ENCODE assay signal across 21 cellular contexts in the genomic region with DNA sequence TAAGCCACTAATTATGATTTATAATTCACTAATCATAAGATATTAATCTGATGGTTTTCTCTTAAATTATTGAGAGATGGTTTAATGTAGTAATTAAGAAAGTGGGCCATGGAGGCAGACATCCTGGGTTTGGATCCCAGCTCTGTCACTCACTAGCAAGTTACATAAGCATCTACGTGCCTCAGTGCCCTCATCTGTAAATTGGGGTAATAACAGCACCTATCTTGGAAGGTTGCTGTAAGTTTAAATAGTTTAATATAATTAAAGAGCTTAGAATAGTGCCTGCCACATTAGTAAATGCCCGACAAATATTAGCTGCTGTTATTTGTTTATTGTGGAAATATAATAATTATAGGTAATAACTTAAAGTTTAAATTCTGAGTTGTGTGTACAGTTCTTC. TPM values are rescaled to one million over a fixed set of nuclear protein-coding genes. Genes with fewer than 3 reads are reported as not detected.
DNase-seq lines count a peak whose midpoint lies in the region; ATAC-seq, FAIRE-seq and TF ChIP-seq lines count a peak whose summit lies in the region.
"Had no signal": no experiment of that assay in that cellular context is flagged by ENCODE, and none has a peak within 500 bp of the region (broad histone marks: within the 10 kb centered on the region; RNA-seq: fewer than 3 reads in every experiment).

No MANE protein-coding gene starts in this region.

- TF ChIP-seq CTCF in natural killer cell (IDR thresholded peaks at IDR 0.05) (no peak), kidney (IDR thresholded peaks at IDR 0.05; ENCODE audit: borderline replicate concordance, extremely low read depth, insufficient read depth) (no peak), gastrocnemius medialis (IDR thresholded peaks at IDR 0.05 in 4 of 5, conservative IDR thresholded peaks at IDR 0.05 in 1 of 5) (no peak), gastroesophageal sphincter (IDR thresholded peaks at IDR 0.05) (no peak)

- H3K27me3 ChIP-seq in gastrocnemius medialis = no peaks in the 10 kb centered on the region
- H3K27me3 ChIP-seq in gastroesophageal sphincter = no peaks in the 10 kb centered on the region

- H3K36me3 Mint-ChIP-seq in natural killer cell = no peaks in the 10 kb centered on the region
- peaks cover 4% of the 10 kb centered on the region for H3K36me3 Mint-ChIP-seq in natural killer cell treated with Interleukin-12 subunit alpha and Interleukin-12 subunit beta and Interleukin-15 and Interleukin-18, amount 100 ng/mL, for 72 hours

- ATAC-seq in natural killer cell (no peak), gastrocnemius medialis (no peak), gastroesophageal sphincter (no peak)
- ATAC-seq in natural killer cell treated with Interleukin-12 subunit alpha and Interleukin-12 subunit beta and Interleukin-15 and Interleukin-18, amount 100 ng/mL, for 72 hours = no peak
- ATAC-seq: GM23338, HCT116, PC-3 had no signal

- WGBS in gastroesophageal sphincter (ENCODE audit: low coverage in 1 of 2), 2 donors = 93 to 97% methylated on average over 2 of the region's 2 CpGs

- no peak for FAIRE-seq in kidney (lab: Jason Lieb, UNC)
- FAIRE-seq: D721Med, GM12892, GM18507 had no signal

- H3K4me1 Mint-ChIP-seq in natural killer cell = peaks cover 13 to 24% of the 10 kb centered on the region in 2 donors
- H3K4me1 Mint-ChIP-seq in natural killer cell treated with Interleukin-12 subunit alpha and Interleukin-12 subunit beta and Interleukin-15 and Interleukin-18, amount 100 ng/mL, for 72 hours (ENCODE audit: low read depth in 2 of 2) = peaks cover 15 to 31% of the 10 kb centered on the region in 2 donors

- no peak overlapping the region for H3K4me3 Mint-ChIP-seq in natural killer cell
- no peak overlapping the region for H3K4me3 Mint-ChIP-seq in natural killer cell treated with Interleukin-12 subunit alpha and Interleukin-12 subunit beta and Interleukin-15 and Interleukin-18, amount 100 ng/mL, for 72 hours
- H3K4me3 Mint-ChIP-seq: GM23338 had no signal

- DNase-seq in natural killer cell = no peak
- DNase-seq in natural killer cell treated with Interleukin-12 subunit alpha and Interleukin-12 subunit beta and Interleukin-15 and Interleukin-18, amount 100 ng/mL, for 72 hours (ENCODE audit: low spot score) = no peak
- DNase-seq in kidney = no peak
- DNase-seq in gastrocnemius medialis = no peak
- DNase-seq in NCI-H526 treated with DMSO at 0.1 percent for 48 hours (lab: John Stamatoyannopoulos, UW) = no peak
- DNase-seq in NCI-H748 treated with DMSO at 0.1 percent for 48 hours (lab: John Stamatoyannopoulos, UW) = no peak
- DNase-seq: C1 segment of cervical spinal cord; CD8-positive, alpha-beta memory T cell; KG1; NCI-H1105 treated with DMSO at 0.1 percent for 48 hours; NCI-H1694; NCI-H510A treated with DMSO at 0.1 percent for 48 hours; PC-3; RPMI8226; SIG-M5 had no signal

- peak overlapping the region; percentile 63 to 70 for H3K27ac Mint-ChIP-seq in natural killer cell
- H3K27ac Mint-ChIP-seq in natural killer cell treated with Interleukin-12 subunit alpha and Interleukin-12 subunit beta and Interleukin-15 and Interleukin-18, amount 100 ng/mL, for 72 hours = no peak overlapping the region
- H3K27ac Mint-ChIP-seq: GM23338 had no signal

- H3K27ac ChIP-seq in kidney (ENCODE audit: low read depth in 2 of 2, low read length in 2 of 2) = peak overlapping the region; percentile 89 to 90
- H3K27ac ChIP-seq in gastrocnemius medialis = peak overlapping the region; percentile 42 to 69 (median 66)
- no peak overlapping the region for H3K27ac ChIP-seq in gastroesophageal sphincter

- H3K9ac ChIP-seq in kidney (ENCODE audit: low read length in 2 of 2) = no peak overlapping the region

- no peaks in the 10 kb centered on the region for H3K27me3 Mint-ChIP-seq in natural killer cell (ENCODE audit: low read depth in 2 of 2)
- no peaks in the 10 kb centered on the region for H3K27me3 Mint-ChIP-seq in natural killer cell treated with Interleukin-12 subunit alpha and Interleukin-12 subunit beta and Interleukin-15 and Interleukin-18, amount 100 ng/mL, for 72 hours
- H3K27me3 Mint-ChIP-seq: CD8-positive, alpha-beta memory T cell had no signal

- no peak for TF ChIP-seq EP300 in gastroesophageal sphincter (IDR thresholded peaks at IDR 0.05)

- in situ Hi-C loops in gastrocnemius medialis (cut with MboI; ENCODE audit: low sequenced_read_pairs in 4 of 4) = no loop called here

- H3K36me3 ChIP-seq in kidney (ENCODE audit: control insufficient read depth in 1 of 2, insufficient read depth in 2 of 2, low read length in 2 of 2) (no peaks in the 10 kb centered on the region), gastrocnemius medialis (no peaks in the 10 kb centered on the region), gastroesophageal sphincter (peaks cover 0 to 6% of the 10 kb centered on the region in 2 donors)

- H3K4me3 ChIP-seq in kidney (ENCODE audit: low read length in 2 of 2) (no peak overlapping the region), gastrocnemius medialis (no peak overlapping the region), gastroesophageal sphincter (no peak overlapping the region)
- H3K4me3 ChIP-seq: GM23338 had no signal

- TF ChIP-seq POLR2A in gastrocnemius medialis (IDR thresholded peaks at IDR 0.05) (no peak), gastroesophageal sphincter (IDR thresholded peaks at IDR 0.05) (no peak)

- H3K4me1 ChIP-seq in kidney (ENCODE audit: control insufficient read depth in 1 of 2, insufficient read depth in 1 of 2, low read depth in 1 of 2, low read length in 2 of 2) (peaks cover 7 to 16% of the 10 kb centered on the region in 2 donors), gastrocnemius medialis (peaks cover 28 to 43% of the 10 kb centered on the region in 2 donors), gastroesophageal sphincter (peaks cover 0 to 8% (median 3%) of the 10 kb centered on the region in 3 donors)

- H3K9me3 ChIP-seq in kidney (ENCODE audit: control insufficient read depth in 1 of 2, low read length in 2 of 2) (no peaks in the 10 kb centered on the region), gastrocnemius medialis (no peaks in the 10 kb centered on the region), gastroesophageal sphincter (no peaks in the 10 kb centered on the region)

- H3K9me3 Mint-ChIP-seq in natural killer cell = no peaks in the 10 kb centered on the region
- H3K9me3 Mint-ChIP-seq in natural killer cell treated with Interleukin-12 subunit alpha and Interleukin-12 subunit beta and Interleukin-15 and Interleukin-18, amount 100 ng/mL, for 72 hours = no peaks in the 10 kb centered on the region
- H3K9me3 Mint-ChIP-seq: CD8-positive, alpha-beta memory T cell; GM23338 had no signal

- intact Hi-C loops in natural killer cell (cut with micrococcal nuclease) (no loop called here), kidney (cut with DNase I) (no loop called here), gastrocnemius medialis (cut with DNase I; ENCODE audit: low total_unique reads) (no loop called here)

RNA-seq across cellular contexts. Expression of a gene that starts 30.9 kb away (rescaled TPM):
- total RNA-seq in natural killer cell (10 to 100 TPM; 54.6 to 66.1 (median 59.5) TPM), kidney (74.1 TPM), gastrocnemius medialis (10 to 100 TPM; 57.2 to 72.2 (median 67.5) TPM), gastroesophageal sphincter (10 to 100 TPM; 28.5 to 43.6 (median 37.4) TPM)
- total RNA-seq in natural killer cell treated with Interleukin-12 subunit alpha and Interleukin-12 subunit beta and Interleukin-15 and Interleukin-18, amount 100 ng/mL, for 72 hours = 10 to 100 TPM; 53.8 to 66.6 TPM
- 68.4 TPM for polyA plus RNA-seq in kidney (ENCODE audit: insufficient read depth, low read depth, low replicate concordance)

RNA-seq across cellular contexts. Expression of a gene that starts 31.2 kb away (rescaled TPM):
- total RNA-seq in natural killer cell (10 to 100 TPM; 11.5 to 20.9 (median 12.8) TPM), kidney (10.3 TPM), gastrocnemius medialis (1 to 10 TPM in 3 of 4 donors, under 1 TPM in 1; 0.41 to 5.4 (median 3.0) TPM), gastroesophageal sphincter (1 to 10 TPM in 3 of 4 donors, under 1 TPM in 1; 0.81 to 2.4 (median 1.6) TPM)
- 1 to 10 TPM; 3.1 to 4.5 TPM for total RNA-seq in natural killer cell treated with Interleukin-12 subunit alpha and Interleukin-12 subunit beta and Interleukin-15 and Interleukin-18, amount 100 ng/mL, for 72 hours
- 28.7 TPM for polyA plus RNA-seq in kidney (ENCODE audit: insufficient read depth, low read depth, low replicate concordance)

Comparison
In these comparisons a context has a peak if more than half of its experiments do, and no peak if none do; other contexts are left out.
1. H3K27ac Mint-ChIP-seq: peak in natural killer cell (2 of 2); none in natural killer cell treated with Interleukin-12 subunit alpha and Interleukin-12 subunit beta and Interleukin-15 and Interleukin-18, amount 100 ng/mL, for 72 hours (0 of 2).
2. H3K27ac ChIP-seq: peak in kidney (2 of 2) and gastrocnemius medialis (4 of 4); none in gastroesophageal sphincter (0 of 4).